24 cellular contexts compared by ENCODE assay signal in genomic region chr22:35841907-35842518, GRCh38.
A peak's percentile ranks its signal among the peaks of the same experiment; 100 is the strongest.
DNase-seq lines count a peak whose midpoint lies in the region; ATAC-seq, FAIRE-seq and TF ChIP-seq lines count a peak whose summit lies in the region.
"Had no signal": no experiment of that assay in that cellular context is flagged by ENCODE, and none has a peak within 500 bp of the region (broad histone marks: within the 10 kb centered on the region; RNA-seq: fewer than 3 reads in every experiment).

No MANE protein-coding gene starts in this region.

- H4K20me1 ChIP-seq in DOHH2 (ENCODE audit: control insufficient read depth, insufficient read depth, low read depth, low read length) (no peaks in the 10 kb centered on the region), IMR-90 (ENCODE audit: insufficient read depth, low read length) (peaks cover 29% of the 10 kb centered on the region; the same call in 1 of the 2 replicates), K562 (replicated peaks; ENCODE audit: control insufficient read depth, insufficient read depth, low read length) (no peaks in the 10 kb centered on the region)

- no CpG with 5 or more reads among the region's 3 CpGs for WGBS in IMR-90 (ENCODE audit: extremely low coverage in 2 of 2, insufficient read length in 1 of 2), 2 experiments
- WGBS in K562 (ENCODE audit: insufficient coverage, low coverage, missing lambda C conversion rate) = 58% methylated on average over 3 of the region's 3 CpGs

- H3K79me1 ChIP-seq in IMR-90 (ENCODE audit: low read depth in 1 of 2, low read length in 2 of 2) = peaks cover 17 to 55% of the 10 kb centered on the region in 2 experiments; a peak in 3 of 4 replicates

- DNase-seq in IMR-90 (no peak), K562 (ENCODE audit: extremely low read depth in 1 of 4, low spot score in 3 of 4) (peak in 1 of 4 experiments; percentile 8)
- DNase-seq in stimulated activated CD4-positive, alpha-beta T cell treated with anti-CD3 and anti-CD28 coated beads, Interleukin-2, amount 100 ng/mL, for 24 hours = no peak
- DNase-seq in activated CD4-positive, alpha-beta T cell treated with anti-CD3 and anti-CD28 coated beads, Interleukin-2, amount 50 U/mL, for 4 hours = no peak
- DNase-seq: activated CD8-positive, alpha-beta memory T cell treated with anti-CD3 and anti-CD28 coated beads, Interleukin-2, amount 50 U/mL, for 48 hours; activated effector memory CD4-positive, alpha-beta T cell treated with Interleukin-2 at 50 U/mL for 16 hours; activated naive CD8-positive, alpha-beta T cell treated with anti-CD3 and anti-CD28 coated beads, Interleukin-2, amount 50 U/mL, for 24 hours; body of pancreas; CD4-positive, alpha-beta T cell; DMS53; GF-D8; Kasumi-1; naive thymus-derived CD8-positive, alpha-beta T cell; NCI-H1048; NCI-H1930; NK-92 treated with Interleukin-12 subunit alpha and Interleukin-12 subunit beta, amount 100 ng/mL, for 24 hours; ovary had no signal

- dilution Hi-C loops in IMR-90 (cut with HindIII; ENCODE audit: low sequenced_read_pairs, unreplicated experiment) = no loop called here

- H3K56ac ChIP-seq in IMR-90 (ENCODE audit: extremely low read depth, insufficient read depth, low read length) = no peak overlapping the region

- BruUV-seq in IMR-90 (replicated peaks; lab: Mats Ljungman, UMichigan) (no TSS peak), K562 (replicated peaks; lab: Mats Ljungman, UMichigan) (no TSS peak)

- H2AFZ ChIP-seq in IMR-90 (replicated peaks; ENCODE audit: low read length, poor library complexity) (no peak overlapping the region), K562 (ENCODE audit: low read depth, low read length) (no peak overlapping the region)

- H3K9me2 ChIP-seq in DOHH2 (replicated peaks; ENCODE audit: control insufficient read depth, low read length) = no peaks in the 10 kb centered on the region

- POLR2A ChIA-PET in IMR-90 (lab: Charles Lee; ENCODE audit: unreplicated experiment) (no interaction called here), K562 (lab: Yijun Ruan, JAX) (no interaction called here)

- no peak overlapping the region for H2BK15ac ChIP-seq in IMR-90 (ENCODE audit: low read depth, low read length)

- 0 out of 2 replicates have a peak, but pooled peaks cover 2% of the 10 kb centered on the region for H3F3A ChIP-seq in DOHH2 (ENCODE audit: control insufficient read depth, insufficient read depth)

- intact Hi-C loops in IMR-90 (cut with micrococcal nuclease) = no loop called here
- intact Hi-C loops in K562 (cut with micrococcal nuclease) = loop anchor here (10.0 kb wide), 2 partner anchors 73 to 117 kb away; no protein-coding TSS in a partner anchor

- H3K36me3 ChIP-seq in DOHH2 (ENCODE audit: control insufficient read depth, low read length) (0 out of 2 replicates have a peak, but pooled peaks cover 3% of the 10 kb centered on the region), IMR-90 (ENCODE audit: control insufficient read depth, insufficient read depth, low read length) (no peaks in the 10 kb centered on the region; the same call in 1 of the 2 replicates), K562 (ENCODE audit: control insufficient read depth, insufficient read depth, low read length) (no peaks in the 10 kb centered on the region), rectal smooth muscle tissue (ENCODE audit: control insufficient read depth, insufficient read depth, low read length) (no peaks in the 10 kb centered on the region)
- H3K36me3 ChIP-seq: ovary, suprapubic skin, vagina had no signal

- H4K8ac ChIP-seq in IMR-90 (ENCODE audit: low read depth in 2 of 2, low read length in 2 of 2) = no peak overlapping the region

- no peak overlapping the region for H3K4me3 ChIP-seq in DOHH2 (ENCODE audit: low read length)
- H3K4me3 ChIP-seq in IMR-90 (ENCODE audit: insufficient read depth, low read depth, low read length) = no peak overlapping the region
- H3K4me3 ChIP-seq in K562 = no peak overlapping the region
- no peak overlapping the region for H3K4me3 ChIP-seq in rectal smooth muscle tissue (ENCODE audit: low read length)
- H3K4me3 ChIP-seq: body of pancreas, ovary, suprapubic skin, vagina had no signal

- TF ChIP-seq CTCF in DOHH2 (IDR thresholded peaks at IDR 0.05; ENCODE audit: low read depth, low read length, poor library complexity, severe bottlenecking) = no peak
- no peak for TF ChIP-seq CTCF in IMR-90 (conservative IDR thresholded peaks at IDR 0.05; ENCODE audit: low read depth, low read length)
- TF ChIP-seq CTCF in K562 (IDR thresholded peaks at IDR 0.05 in 2 of 3, conservative IDR thresholded peaks at IDR 0.05 in 1 of 3; ENCODE audit: insufficient read depth in 2 of 3, low read depth in 1 of 3, low read length in 3 of 3) = no peak

- H3K9ac ChIP-seq in IMR-90 (ENCODE audit: low read depth, low read length) = no peak overlapping the region
- no peak overlapping the region for H3K9ac ChIP-seq in K562 (ENCODE audit: insufficient read depth in 1 of 2, low read depth in 2 of 2, low read length in 2 of 2)
- no peak overlapping the region for H3K9ac ChIP-seq in rectal smooth muscle tissue (ENCODE audit: low read length)

- no peak overlapping the region for H4K5ac ChIP-seq in IMR-90 (ENCODE audit: low read depth, low read length)

- no peak overlapping the region for H2BK5ac ChIP-seq in IMR-90 (ENCODE audit: low read depth, low read length, poor library complexity, severe bottlenecking)

- H3K27me3 ChIP-seq in DOHH2 (ENCODE audit: control insufficient read depth, low read length) = no peaks in the 10 kb centered on the region
- H3K27me3 ChIP-seq in IMR-90 (ENCODE audit: control insufficient read depth, insufficient read depth, low read length) = no peaks in the 10 kb centered on the region
- no peaks in the 10 kb centered on the region for H3K27me3 ChIP-seq in K562 (ENCODE audit: control insufficient read depth in 2 of 2, insufficient read depth in 2 of 2, low read length in 2 of 2)
- no peaks in the 10 kb centered on the region for H3K27me3 ChIP-seq in rectal smooth muscle tissue (ENCODE audit: control insufficient read depth, insufficient read depth, low read length)
- H3K27me3 ChIP-seq: body of pancreas, ovary, suprapubic skin, vagina had no signal

- TF ChIP-seq RAD21 in IMR-90 (IDR thresholded peaks at IDR 0.05; ENCODE audit: low read length) (no peak), K562 (CRISPR knock-in tag; conservative IDR thresholded peaks at IDR 0.05 in 1 of 2, IDR thresholded peaks at IDR 0.05 in 1 of 2) (no peak)

- no peak overlapping the region for H2BK120ac ChIP-seq in IMR-90 (ENCODE audit: low read depth, low read length)

- H3K4me2 ChIP-seq in DOHH2 (ENCODE audit: low read length) = 0 out of 2 replicates have a peak overlapping the region, but pooled peaks have one; percentile 4
- no peak overlapping the region for H3K4me2 ChIP-seq in IMR-90 (ENCODE audit: low read depth, low read length)
- H3K4me2 ChIP-seq in K562 (ENCODE audit: insufficient read depth, low read length) = no peak overlapping the region

- H3K4me1 ChIP-seq in DOHH2 (ENCODE audit: control insufficient read depth, low read length) = peaks cover 78% of the 10 kb centered on the region
- peaks cover 6% of the 10 kb centered on the region for H3K4me1 ChIP-seq in IMR-90 (ENCODE audit: control insufficient read depth, insufficient read depth, low read length)
- peaks cover 0 to 8% of the 10 kb centered on the region in 2 experiments; a peak in 2 of 5 replicates for H3K4me1 ChIP-seq in K562 (replicated peaks in 1 of 2; ENCODE audit: control insufficient read depth in 2 of 2, insufficient read depth in 2 of 2, low read length in 2 of 2)
- H3K4me1 ChIP-seq in rectal smooth muscle tissue (ENCODE audit: control insufficient read depth, insufficient read depth, low read length) = peaks cover 7% of the 10 kb centered on the region

- H3K9me1 ChIP-seq in IMR-90 (ENCODE audit: insufficient read depth, low read length) (peaks cover 7% of the 10 kb centered on the region), K562 (ENCODE audit: control insufficient read depth, insufficient read depth, low read length) (no peaks in the 10 kb centered on the region)

- no peak overlapping the region for H3K4ac ChIP-seq in IMR-90 (ENCODE audit: low read depth, low read length)

- TF ChIP-seq EP300 in K562 (IDR thresholded peaks at IDR 0.05; ENCODE audit: low read length) = no peak

- no peak overlapping the region for H3K18ac ChIP-seq in IMR-90 (ENCODE audit: low read depth, low read length)

- H2BK20ac ChIP-seq in IMR-90 (ENCODE audit: low read depth, low read length) = no peak overlapping the region

- H3K9me3 ChIP-seq in DOHH2 (ENCODE audit: control insufficient read depth, insufficient read depth, low read length) (no peaks in the 10 kb centered on the region), IMR-90 (ENCODE audit: control insufficient read depth, insufficient read depth, low read length) (no peaks in the 10 kb centered on the region), K562 (replicated peaks; ENCODE audit: control insufficient read depth, insufficient read depth, low read depth, low read length) (no peaks in the 10 kb centered on the region)
- H3K9me3 ChIP-seq: body of pancreas, ovary, suprapubic skin, vagina had no signal

- CTCF ChIA-PET in IMR-90 (lab: Yijun Ruan, JAX) = interaction anchor here (0.9 kb wide), 1 partner anchor 27 kb away, joined by 3 read pairs; no protein-coding TSS in a partner anchor
- CTCF ChIA-PET in K562 (lab: Yijun Ruan, JAX; ENCODE audit: low intra/inter-chr PET ratio) = no interaction called here

- in situ Hi-C loops in IMR-90 (cut with MboI; ENCODE audit: low sequenced_read_pairs) (no loop called here), K562 (cut with MboI) (no loop called here)

- H4K91ac ChIP-seq in IMR-90 (ENCODE audit: insufficient read depth, low read depth, low read length) = no peak overlapping the region

- H3K23ac ChIP-seq in IMR-90 (ENCODE audit: low read depth, low read length) = no peak overlapping the region

- TF ChIP-seq POLR2A in IMR-90 (IDR thresholded peaks at IDR 0.05; ENCODE audit: low read depth, low read length) (no peak), K562 (conservative IDR thresholded peaks at IDR 0.05) (no peak)

- H2AK5ac ChIP-seq in IMR-90 (ENCODE audit: low read depth, low read length) = 0 out of 2 replicates have a peak overlapping the region, but pooled peaks have one; percentile 44

- no peak overlapping the region for H2AK9ac ChIP-seq in IMR-90 (replicated peaks; ENCODE audit: low read depth, low read length, poor library complexity)

- H3K14ac ChIP-seq in IMR-90 (replicated peaks; ENCODE audit: low read depth, low read length) = no peak overlapping the region

- H3K79me2 ChIP-seq in DOHH2 (ENCODE audit: control insufficient read depth, low read length) = peaks cover 81% of the 10 kb centered on the region
- no peaks in the 10 kb centered on the region for H3K79me2 ChIP-seq in K562 (ENCODE audit: control insufficient read depth, insufficient read depth, low read length)

- ATAC-seq in IMR-90 (ENCODE audit: low read depth) (no peak), K562 (no peak), GM21381 (IDR thresholded peaks at IDR 0.05; ENCODE audit: unreplicated experiment) (no peak)
- ATAC-seq: activated naive CD8-positive, alpha-beta T cell treated with anti-CD3 and anti-CD28 coated beads, Interleukin-2, amount 50 U/mL, for 24 hours; body of pancreas; naive thymus-derived CD8-positive, alpha-beta T cell; sciatic nerve; WTC11 had no signal

- FAIRE-seq in K562 (lab: Jason Lieb, UNC) = no peak

- H3K27ac ChIP-seq in DOHH2 (ENCODE audit: low read depth, low read length) (peak overlapping the region; percentile 7; the same call in 1 of the 2 replicates), IMR-90 (ENCODE audit: insufficient read depth, low read length) (no peak overlapping the region), K562 (ENCODE audit: extremely low read depth, low read depth, low read length) (no peak overlapping the region), rectal smooth muscle tissue (ENCODE audit: low read depth, low read length) (peak overlapping the region; percentile 8)
- H3K27ac ChIP-seq: ovary, suprapubic skin, vagina had no signal

Comparison
In these comparisons a context has a peak if more than half of its experiments do, and no peak if none do; other contexts are left out.
1. H3K27ac ChIP-seq: peak in DOHH2 (single experiment) and rectal smooth muscle tissue (single experiment); none in IMR-90 (single experiment) and K562 (single experiment).